19 cellular contexts compared by ENCODE assay signal in the genomic region with DNA sequence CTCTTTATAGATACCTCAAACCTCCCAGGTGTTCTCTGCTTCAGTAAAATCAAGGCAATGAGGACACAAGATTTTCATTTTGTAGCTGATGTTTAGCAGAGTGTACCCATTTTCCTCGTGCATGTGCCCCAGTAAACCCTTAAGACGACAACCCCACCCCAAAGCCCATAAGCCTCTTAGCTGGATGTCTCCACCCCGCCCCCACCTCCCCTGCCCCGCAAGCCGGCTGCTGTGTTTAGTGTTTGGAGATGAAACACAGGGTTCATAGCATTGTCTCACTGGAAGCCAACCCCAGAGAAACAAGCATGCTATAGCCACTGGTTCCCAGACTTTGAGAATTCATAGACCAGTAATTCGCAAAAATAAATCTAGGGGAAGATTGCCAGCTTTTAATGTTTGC.
DNase-seq lines count a peak whose midpoint lies in the region; ATAC-seq and TF ChIP-seq lines count a peak whose summit lies in the region.
"Had no signal": no experiment of that assay in that cellular context is flagged by ENCODE, and none has a peak within 500 bp of the region (broad histone marks: within the 10 kb centered on the region; RNA-seq: fewer than 3 reads in every experiment).

No MANE protein-coding gene starts in this region.

- H3K4me1 Mint-ChIP-seq in nephron progenitor cell = peaks cover 32% of the 10 kb centered on the region
- H3K4me1 Mint-ChIP-seq: CD14-positive monocyte had no signal

- peak overlapping the region; percentile 68 for H3K27ac Mint-ChIP-seq in nephron progenitor cell
- H3K27ac Mint-ChIP-seq: CD4-positive, alpha-beta T cell had no signal

- no peaks in the 10 kb centered on the region for H3K27me3 Mint-ChIP-seq in nephron progenitor cell (ENCODE audit: low read depth, poor library complexity)
- H3K27me3 Mint-ChIP-seq: CD4-positive, alpha-beta T cell; CD8-positive, alpha-beta memory T cell had no signal

- TF ChIP-seq CTCF in nephron progenitor cell (IDR thresholded peaks at IDR 0.05) = no peak

- H3K36me3 Mint-ChIP-seq in nephron progenitor cell (ENCODE audit: low read depth) = no peaks in the 10 kb centered on the region

- DNase-seq in D341Med (ENCODE audit: low spot score) (peak; percentile 68), NCI-H82 (lab: John Stamatoyannopoulos, UW) (peak; percentile 94), nephron progenitor cell (no peak), Kasumi-1 (lab: John Stamatoyannopoulos, UW) (no peak), NCI-H524 treated with DMSO at 0.1 percent for 48 hours (lab: John Stamatoyannopoulos, UW) (no peak)
- DNase-seq: 8988T; ACHN; AML-193; BE2C; CD4-positive, alpha-beta T cell; CD8-positive, alpha-beta memory T cell; DMS153; DND-41; GM23248; H7; HCEC 1CT had no signal

- no peak overlapping the region for H3K4me3 Mint-ChIP-seq in nephron progenitor cell
- H3K4me3 Mint-ChIP-seq: CD14-positive monocyte; CD8-positive, alpha-beta memory T cell had no signal

- H3K9me3 Mint-ChIP-seq in nephron progenitor cell = no peaks in the 10 kb centered on the region
- H3K9me3 Mint-ChIP-seq: CD14-positive monocyte; CD4-positive, alpha-beta T cell; CD8-positive, alpha-beta memory T cell had no signal

- no peak for ATAC-seq in GM19351 (IDR thresholded peaks at IDR 0.05; ENCODE audit: unreplicated experiment)
- ATAC-seq: A549 had no signal

Comparison
In these comparisons a context has a peak if more than half of its experiments do, and no peak if none do; other contexts are left out.
1. DNase-seq: peak in D341Med (single experiment) and NCI-H82 (single experiment); none in nephron progenitor cell (single experiment), Kasumi-1 (0 of 2) and NCI-H524 treated with DMSO at 0.1 percent for 48 hours (single experiment).